8 cellular contexts compared by ENCODE assay signal in genomic region chr14:61252354-61253063, GRCh38. TPM values are rescaled to one million over a fixed set of nuclear protein-coding genes. Genes with fewer than 3 reads are reported as not detected.
DNase-seq lines count a peak whose midpoint lies in the region; ATAC-seq, FAIRE-seq and TF ChIP-seq lines count a peak whose summit lies in the region.

No MANE protein-coding gene starts in this region.

- H3K9me3 ChIP-seq in endothelial cell of umbilical vein (replicated peaks; ENCODE audit: control insufficient read depth, insufficient read depth, low read length): no peaks in the 10 kb centered on the region

- POLR2A ChIA-PET in endothelial cell of umbilical vein (lab: Charles Lee): no interaction called here

- FAIRE-seq in D721Med (lab: Jason Lieb, UNC) (peak; percentile 48), endothelial cell of umbilical vein (lab: Jason Lieb, UNC) (peak; percentile 89)

- H4K20me1 ChIP-seq in endothelial cell of umbilical vein (replicated peaks; ENCODE audit: control insufficient read depth, extremely low read depth, insufficient read depth, low read length): no peaks in the 10 kb centered on the region

- no TSS peak for BruUV-seq in endothelial cell of umbilical vein (replicated peaks; lab: Mats Ljungman, UMichigan)

- peak; percentile 95 for ATAC-seq in GM21515 (IDR thresholded peaks at IDR 0.05; ENCODE audit: unreplicated experiment)

- peaks cover 0 to 2% of the 10 kb centered on the region in 2 experiments for H3K27me3 ChIP-seq in endothelial cell of umbilical vein (ENCODE audit: control insufficient read depth in 2 of 2, insufficient read depth in 2 of 2, low read length in 2 of 2)

- H3K4me2 ChIP-seq in endothelial cell of umbilical vein (ENCODE audit: insufficient read depth, low read length): no peak overlapping the region

- no peak overlapping the region for H3K27ac ChIP-seq in endothelial cell of umbilical vein (ENCODE audit: insufficient read depth, low read depth, low read length)

- peak overlapping the region; percentile 44 for H2AFZ ChIP-seq in endothelial cell of umbilical vein (ENCODE audit: low read depth, low read length)

- intact Hi-C loops in endothelial cell of umbilical vein (cut with micrococcal nuclease): loop anchor here (1.0 to 10.0 kb wide), 13 partner anchors 64 to 988 kb away; partner anchors contain the start of genes SLC38A6 and TRMT5

- no peaks in the 10 kb centered on the region for H3K9me1 ChIP-seq in endothelial cell of umbilical vein (replicated peaks; ENCODE audit: control insufficient read depth, extremely low read depth, insufficient read depth, low read length)

- H3K79me2 ChIP-seq in endothelial cell of umbilical vein (ENCODE audit: control insufficient read depth, insufficient read depth, low read length): no peaks in the 10 kb centered on the region

- no peak overlapping the region for H3K4me3 ChIP-seq in endothelial cell of umbilical vein (replicated peaks in 1 of 3; ENCODE audit: insufficient read depth in 1 of 3, low read depth in 1 of 3, low read length in 3 of 3)

- H3K9ac ChIP-seq in endothelial cell of umbilical vein (replicated peaks; ENCODE audit: extremely low read depth, insufficient read depth, low read length): no peak overlapping the region

- dilution Hi-C loops in endothelial cell of umbilical vein (cut with MboI; ENCODE audit: extremely low pct_ligation_motif_present, low sequenced_read_pairs): loop anchor here (25.0 kb wide), 1 partner anchor 615 kb away; the partner anchor contains the start of gene SIX1

- no peak for TF ChIP-seq POLR2A in endothelial cell of umbilical vein (IDR thresholded peaks at IDR 0.05; ENCODE audit: low read depth, low read length)

- DNase-seq in D721Med (ENCODE audit: insufficient read length, low spot score): peak; percentile 24
- DNase-seq in HUDEP-2 (lab: John Stamatoyannopoulos, UW; ENCODE audit: unreplicated experiment in 76 of 76): peak in 61 of 76 experiments; percentile 1 to 71 (median 36)
- peak; percentile 66 for DNase-seq in NOMO-1 treated with dmso at 0.1 percent for 144 hours (lab: John Stamatoyannopoulos, UW; ENCODE audit: unreplicated experiment)
- DNase-seq in activated CD8-positive, alpha-beta memory T cell treated with anti-CD3 and anti-CD28 coated beads for 24 hours: peak; percentile 73
- DNase-seq in endothelial cell of umbilical vein (ENCODE audit: low read depth, low spot score): peak; percentile 90
- DNase-seq in myocyte (ENCODE audit: low read depth): peak; percentile 94
- DNase-seq in stimulated activated naive CD4-positive, alpha-beta T cell (lab: John Stamatoyannopoulos, UW): peak; percentile 4 to 66 (median 42)

- TF ChIP-seq CTCF in D721Med (IDR thresholded peaks at IDR 0.05; ENCODE audit: insufficient read depth, missing control alignments) (peak; percentile 96), endothelial cell of umbilical vein (IDR thresholded peaks at IDR 0.05; ENCODE audit: extremely low read depth in 1 of 2, insufficient read depth in 1 of 2, low read depth in 1 of 2, low read length in 2 of 2) (peak; percentile 77 to 91)

- CTCF ChIA-PET in endothelial cell of umbilical vein (lab: Charles Lee): interaction anchor here (0.6 to 6.2 kb wide), 38 partner anchors 9 to 986 kb away, joined by 3 to 172 read pairs (median 4); partner anchors contain the start of genes SIX1, SLC38A6 and TRMT5

- no peaks in the 10 kb centered on the region for H3K36me3 ChIP-seq in endothelial cell of umbilical vein (ENCODE audit: control insufficient read depth in 2 of 2, extremely low read depth in 1 of 2, insufficient read depth in 2 of 2, low read length in 2 of 2)

- H3K4me1 ChIP-seq in endothelial cell of umbilical vein (ENCODE audit: control insufficient read depth, extremely low read depth, insufficient read depth, low read length): peaks cover 27% of the 10 kb centered on the region

TF ChIP-seq in endothelial cell of umbilical vein, 7 proteins besides CTCF, POLR2A, EP300 and RAD21:
- TF ChIP-seq MYC (IDR thresholded peaks at IDR 0.05; ENCODE audit: low read depth, low read length) (no peak), MAX (IDR thresholded peaks at IDR 0.05; ENCODE audit: insufficient read depth, insufficient read length) (no peak), EZH2 (IDR thresholded peaks at IDR 0.05; ENCODE audit: borderline replicate concordance, low read depth, low read length, severe bottlenecking) (no peak), GATA2 (IDR thresholded peaks at IDR 0.05; ENCODE audit: insufficient read depth, insufficient read length, low read depth, low read length) (no peak), JUN (IDR thresholded peaks at IDR 0.05; ENCODE audit: borderline replicate concordance, insufficient read depth, insufficient read length, low read depth) (no peak)

RNA-seq across cellular contexts. Expression of gene TMEM30B, which starts 28.6 kb away (rescaled TPM):
- total RNA-seq in endothelial cell of umbilical vein (0.25 and 0.35 TPM in 2 replicates), myocyte (0.16 and 0.62 TPM in 2 replicates)
- 0.32 and 0.37 TPM in 2 replicates for polyA plus RNA-seq in endothelial cell of umbilical vein
- polyA plus RNA-seq in endothelial cell of umbilical vein (2011; cell fraction: cytosol; rRNA removed): 0.10 and 0.28 TPM in 2 replicates
- polyA plus RNA-seq in endothelial cell of umbilical vein (2011; cell fraction: nucleus; rRNA removed): 0.08 and 0.10 TPM in 2 replicates
- polyA plus RNA-seq in endothelial cell of umbilical vein (2012): 0.11 and 0.42 TPM in 2 replicates
- polyA minus RNA-seq in endothelial cell of umbilical vein: 0.12 and 0.76 TPM in 2 replicates
- polyA minus RNA-seq in endothelial cell of umbilical vein (2011; cell fraction: cytosol; rRNA and poly(A)+ RNA removed): not detected
- 0.19 TPM in 1 of 2 replicates, not detected in the other for polyA minus RNA-seq in endothelial cell of umbilical vein (2011; cell fraction: nucleus; rRNA and poly(A)+ RNA removed)
- polyA plus RNA-seq in myocyte (2012): 0.05 TPM

Comparison
In these comparisons a context has a peak if more than half of its experiments do, and no peak if none do; other contexts are left out.
1. DNase-seq: peak in every context shown above with its lines; median percentile 94 in myocyte; 90 in endothelial cell of umbilical vein; 73 in activated CD8-positive, alpha-beta memory T cell treated with anti-CD3 and anti-CD28 coated beads for 24 hours; 66 in NOMO-1 treated with dmso at 0.1 percent for 144 hours; 42 in stimulated activated naive CD4-positive, alpha-beta T cell; 36 in HUDEP-2; 24 in D721Med.